In the genomic region with DNA sequence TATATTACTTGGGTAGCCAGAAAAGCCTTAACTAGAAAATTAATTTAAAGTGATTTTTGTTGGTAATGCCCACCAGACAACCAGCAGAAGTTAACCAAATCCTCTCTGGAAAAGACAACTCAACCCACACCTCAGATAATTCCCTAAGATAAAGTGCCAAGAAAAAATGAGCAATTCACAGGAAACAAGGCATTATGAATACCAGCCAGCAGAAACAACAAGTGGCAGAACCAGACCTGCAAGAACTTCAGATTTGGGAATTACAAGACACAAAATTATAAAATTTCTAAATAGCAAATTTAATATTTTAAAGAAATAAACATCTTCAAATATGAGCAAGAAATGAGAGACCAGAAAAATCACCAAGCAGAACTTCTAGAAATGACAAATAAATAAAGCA, we compare ENCODE assay signal across 26 cellular contexts.
"Had no signal": no experiment of that assay in that cellular context is flagged by ENCODE, and none has a peak within 500 bp of the region (broad histone marks: within the 10 kb centered on the region; RNA-seq: fewer than 3 reads in every experiment).

No MANE protein-coding gene starts in this region.

- H3K4me1 Mint-ChIP-seq: neural crest cell had no signal

- H3K27ac ChIP-seq: gastrocnemius medialis, suprapubic skin, tibial nerve, WERI-Rb-1 had no signal

- ATAC-seq: activated CD8-positive, alpha-beta T cell treated with anti-CD3 and anti-CD28 coated beads for 36 hours; esophagus mucosa; gastrocnemius medialis; left cardiac atrium; mucosa of descending colon; sciatic nerve; stimulated activated memory B cell treated with anti-CD40 and anti-IgM and Interleukin-4, amounts not matched to agents 10 μg/mL and 1 μg/mL and 100 μg/mL, for 72 hours had no signal

- FAIRE-seq: TTC549 had no signal

- H3K27me3 ChIP-seq: gastrocnemius medialis, stomach, suprapubic skin, tibial nerve had no signal

- H3K27ac Mint-ChIP-seq: activated CD4-positive, alpha-beta T cell treated with anti-CD3 and anti-CD28 coated beads, Interleukin-2, amount 10 ng/mL, durations not matched to agents 7 days and 5 days; activated CD8-positive, alpha-beta T cell treated with anti-CD3 and anti-CD28 coated beads for 36 hours; activated naive CD8-positive, alpha-beta T cell treated with anti-CD3 and anti-CD28 coated beads for 36 hours; naive B cell; stimulated activated memory B cell treated with anti-CD40 and anti-IgM and Interleukin-4, amounts not matched to agents 10 μg/mL and 1 μg/mL and 100 μg/mL, for 72 hours had no signal

- H3K4me3 ChIP-seq: gastrocnemius medialis, mucosa of descending colon, smooth muscle cell, stomach, suprapubic skin, tibial nerve had no signal

- H3K27me3 Mint-ChIP-seq: activated CD4-positive, alpha-beta T cell treated with anti-CD3 and anti-CD28 coated beads, Interleukin-2, amount 10 ng/mL, durations not matched to agents 7 days and 5 days; activated CD8-positive, alpha-beta T cell treated with anti-CD3 and anti-CD28 coated beads for 36 hours; activated naive CD8-positive, alpha-beta T cell treated with anti-CD3 and anti-CD28 coated beads for 36 hours; stimulated activated memory B cell treated with anti-CD40 and anti-IgM and Interleukin-4, amounts not matched to agents 10 μg/mL and 1 μg/mL and 100 μg/mL, for 72 hours had no signal

- H3K9me3 Mint-ChIP-seq: activated CD8-positive, alpha-beta T cell treated with anti-CD3 and anti-CD28 coated beads for 36 hours; activated naive CD8-positive, alpha-beta T cell treated with anti-CD3 and anti-CD28 coated beads for 36 hours; naive B cell; neural crest cell; stimulated activated memory B cell treated with anti-CD40 and anti-IgM and Interleukin-4, amounts not matched to agents 10 μg/mL and 1 μg/mL and 100 μg/mL, for 72 hours had no signal

- H3K4me3 Mint-ChIP-seq: activated CD4-positive, alpha-beta T cell treated with anti-CD3 and anti-CD28 coated beads, Interleukin-2, amount 10 ng/mL, durations not matched to agents 7 days and 5 days; activated CD8-positive, alpha-beta T cell treated with anti-CD3 and anti-CD28 coated beads for 36 hours; activated naive CD8-positive, alpha-beta T cell treated with anti-CD3 and anti-CD28 coated beads for 36 hours; naive B cell; neural crest cell; stimulated activated memory B cell treated with anti-CD40 and anti-IgM and Interleukin-4, amounts not matched to agents 10 μg/mL and 1 μg/mL and 100 μg/mL, for 72 hours had no signal

- H3K36me3 Mint-ChIP-seq: naive B cell had no signal

- H3K9me3 ChIP-seq: gastrocnemius medialis, mucosa of descending colon, stomach, suprapubic skin, tibial nerve had no signal

- DNase-seq: activated CD4-positive, alpha-beta T cell treated with anti-CD3 and anti-CD28 coated beads, Interleukin-2, amount 10 ng/mL, durations not matched to agents 7 days and 5 days; activated CD4-positive, CD25-positive, alpha-beta regulatory T cell treated with anti-CD3 and anti-CD28 coated beads, Interleukin-2, amount 50 U/mL, for 72 hours; activated CD8-positive, alpha-beta T cell treated with anti-CD3 and anti-CD28 coated beads for 36 hours; activated naive CD8-positive, alpha-beta T cell treated with anti-CD3 and anti-CD28 coated beads for 36 hours; activated T-cell treated with anti-CD3 and anti-CD28 coated beads, Interleukin-2, amount 50 U/mL, for 1 hour; cortex of kidney; gastrocnemius medialis; hippocampal formation; left cardiac atrium; mesendoderm; mucosa of descending colon; naive B cell; occipital lobe; posterior cingulate gyrus; stimulated activated CD4-positive, alpha-beta T cell treated with anti-CD3 and anti-CD28 coated beads, Interleukin-15, amount 100 ng/mL, for 24 hours; stomach; T-helper 1 cell; WERI-Rb-1 had no signal

- H3K4me2 ChIP-seq: smooth muscle cell had no signal

- H3K36me3 ChIP-seq: gastrocnemius medialis, suprapubic skin had no signal
